In genomic region chr1:236045771-236046170, GRCh38 we compare ENCODE assay signal across 32 cellular contexts.
"Had no signal": no experiment of that assay in that cellular context is flagged by ENCODE, and none has a peak within 500 bp of the region (broad histone marks: within the 10 kb centered on the region; RNA-seq: fewer than 3 reads in every experiment).

No MANE protein-coding gene starts in this region.

- H3K9ac ChIP-seq: KMS-11 had no signal

- H3K27ac ChIP-seq: KMS-11 had no signal

- H3K27me3 ChIP-seq: MG63 had no signal

- DNase-seq: Karpas-422, Kasumi-1, KG1, MG63, MM.1S, NCI-H1048, NCI-H1092, NCI-H1092 treated with DMSO at 0.1 percent for 48 hours, NCI-H1105, NCI-H1105 treated with DMSO at 0.1 percent for 48 hours, NCI-H1417, NCI-H1417 treated with DMSO at 0.1 percent for 48 hours, NCI-H1436, NCI-H1436 treated with DMSO at 0.1 percent for 48 hours, NCI-H146, NCI-H1694, NCI-H187, NCI-H187 treated with DMSO at 0.1 percent for 48 hours, NCI-H1930, NCI-H2029, NCI-H2029 treated with DMSO at 0.1 percent for 48 hours, NCI-H2081, NCI-H2081 treated with DMSO at 0.1 percent for 48 hours, NCI-H2107, NCI-H2171, NCI-H2171 treated with DMSO at 0.1 percent for 48 hours, NCI-H2227 treated with DMSO at 0.1 percent for 48 hours, NCI-H226, NCI-H345, NCI-H446, NCI-H446 treated with DMSO at 0.1 percent for 48 hours had no signal

- H3K4me3 ChIP-seq: MG63 had no signal

- H3K9me3 ChIP-seq: MG63 had no signal
